ENCODE assay signal across 5 cellular contexts in genomic region chr3:57438460-57438859, GRCh38.
A peak's percentile ranks its signal among the peaks of the same experiment; 100 is the strongest.
DNase-seq lines count a peak whose midpoint lies in the region; ATAC-seq lines count a peak whose summit lies in the region.
"Not testable (repeated sequence)": the region's sequence is repeated elsewhere in the genome, so short reads cannot be mapped to it uniquely, and the experiment has no call there.

No MANE protein-coding gene starts in this region.

- peak; percentile 25 for DNase-seq in activated CD4-positive, alpha-beta T cell treated with anti-CD3 and anti-CD28 coated beads for 36 hours
- peak; percentile 36 for DNase-seq in activated CD4-positive, alpha-beta memory T cell treated with anti-CD3 and anti-CD28 coated beads for 36 hours
- DNase-seq in stimulated activated CD4-positive, alpha-beta T cell treated with anti-CD3 and anti-CD28 coated beads, Interleukin-15, amount 100 ng/mL, for 24 hours = peak; percentile 4

- POLR2A ChIA-PET in activated CD4-positive, alpha-beta T cell treated with anti-CD3 and anti-CD28 coated beads for 36 hours (lab: Charles Lee); activated CD4-positive, alpha-beta memory T cell treated with anti-CD3 and anti-CD28 coated beads for 36 hours (lab: Charles Lee): not testable (repeated sequence)

- H3K9me3 Mint-ChIP-seq in activated CD4-positive, alpha-beta T cell treated with anti-CD3 and anti-CD28 coated beads for 36 hours (ENCODE audit: low read depth); activated CD4-positive, alpha-beta memory T cell treated with anti-CD3 and anti-CD28 coated beads for 36 hours; activated T-helper 17 cell treated with anti-CD3 and anti-CD28 coated beads, Interleukin-2, amount 50 U/mL, for 72 hours: not testable (repeated sequence)

- not testable (repeated sequence) for H3K27me3 Mint-ChIP-seq in activated CD4-positive, alpha-beta T cell treated with anti-CD3 and anti-CD28 coated beads for 36 hours; activated CD4-positive, alpha-beta memory T cell treated with anti-CD3 and anti-CD28 coated beads for 36 hours
- peaks cover 28% of the 10 kb centered on the region for H3K27me3 Mint-ChIP-seq in activated T-helper 17 cell treated with anti-CD3 and anti-CD28 coated beads, Interleukin-2, amount 50 U/mL, for 72 hours

- not testable (repeated sequence) for H3K4me3 Mint-ChIP-seq in activated CD4-positive, alpha-beta T cell treated with anti-CD3 and anti-CD28 coated beads for 36 hours; activated CD4-positive, alpha-beta memory T cell treated with anti-CD3 and anti-CD28 coated beads for 36 hours; activated T-helper 17 cell treated with anti-CD3 and anti-CD28 coated beads, Interleukin-2, amount 50 U/mL, for 72 hours

- CTCF ChIA-PET in activated CD4-positive, alpha-beta T cell treated with anti-CD3 and anti-CD28 coated beads for 36 hours (lab: Charles Lee) = not testable (repeated sequence)
- CTCF ChIA-PET in activated CD4-positive, alpha-beta memory T cell treated with anti-CD3 and anti-CD28 coated beads for 36 hours (lab: Charles Lee) = interaction anchor here (1.0 kb wide), 1 partner anchor 44 kb away, joined by 3 read pairs; no protein-coding TSS in a partner anchor

- not testable (repeated sequence) for H3K36me3 Mint-ChIP-seq in activated CD4-positive, alpha-beta T cell treated with anti-CD3 and anti-CD28 coated beads for 36 hours (ENCODE audit: low read depth); activated CD4-positive, alpha-beta memory T cell treated with anti-CD3 and anti-CD28 coated beads for 36 hours; activated T-helper 17 cell treated with anti-CD3 and anti-CD28 coated beads, Interleukin-2, amount 50 U/mL, for 72 hours (ENCODE audit: low read depth)

- intact Hi-C loops in activated CD4-positive, alpha-beta T cell treated with anti-CD3 and anti-CD28 coated beads for 36 hours (cut with DNase I, micrococcal nuclease); activated CD4-positive, alpha-beta memory T cell treated with anti-CD3 and anti-CD28 coated beads for 36 hours (cut with micrococcal nuclease): not testable (repeated sequence)

- ATAC-seq in HG02798 (IDR thresholded peaks at IDR 0.05; ENCODE audit: poor library complexity, unreplicated experiment) = peak; percentile 40
- ATAC-seq in activated CD4-positive, alpha-beta T cell treated with anti-CD3 and anti-CD28 coated beads for 36 hours = not testable (repeated sequence)
- peak; percentile 48 for ATAC-seq in activated T-helper 17 cell treated with anti-CD3 and anti-CD28 coated beads, Interleukin-2, amount 50 U/mL, for 72 hours (replicated peaks)

- H3K4me1 Mint-ChIP-seq in activated CD4-positive, alpha-beta T cell treated with anti-CD3 and anti-CD28 coated beads for 36 hours; activated CD4-positive, alpha-beta memory T cell treated with anti-CD3 and anti-CD28 coated beads for 36 hours (ENCODE audit: low read depth); activated T-helper 17 cell treated with anti-CD3 and anti-CD28 coated beads, Interleukin-2, amount 50 U/mL, for 72 hours: not testable (repeated sequence)

- H3K27ac Mint-ChIP-seq in activated CD4-positive, alpha-beta T cell treated with anti-CD3 and anti-CD28 coated beads for 36 hours; activated CD4-positive, alpha-beta memory T cell treated with anti-CD3 and anti-CD28 coated beads for 36 hours; activated T-helper 17 cell treated with anti-CD3 and anti-CD28 coated beads, Interleukin-2, amount 50 U/mL, for 72 hours: not testable (repeated sequence)
